ENCODE assay signal across 1 cellular context in genomic region chr6:106857771-106858652, GRCh38.
A peak's percentile ranks its signal among the peaks of the same experiment; 100 is the strongest.
TF ChIP-seq lines count a peak whose summit lies in the region.

No MANE protein-coding gene starts in this region.

TF ChIP-seq in K562, 482 proteins besides CTCF, POLR2A, EP300 and RAD21 (continued from another document):
- TF ChIP-seq ZKSCAN8 (CRISPR knock-in tag; IDR thresholded peaks at IDR 0.05), result 0 out of 2 replicates have a peak, but pooled peaks have one; percentile 60
- no peak for TF ChIP-seq MECOM (CRISPR knock-in tag; IDR thresholded peaks at IDR 0.05)
- TF ChIP-seq RBM39 (optimal IDR thresholded peaks at IDR 0.05; ENCODE audit: low read depth, low read length), result no peak
- no peak for TF ChIP-seq USF1 (CRISPR knock-in tag; IDR thresholded peaks at IDR 0.05)
- TF ChIP-seq ZNF518B (CRISPR knock-in tag; IDR thresholded peaks at IDR 0.05), result no peak
- 0 out of 2 replicates have a peak, but pooled peaks have one; percentile 7 for TF ChIP-seq ZNF395 (CRISPR knock-in tag; IDR thresholded peaks at IDR 0.05)
- 0 out of 2 replicates have a peak, but pooled peaks have one; percentile 60 for TF ChIP-seq NFRKB (IDR thresholded peaks at IDR 0.05; ENCODE audit: low read depth)
- TF ChIP-seq SRSF7 (optimal IDR thresholded peaks at IDR 0.05; ENCODE audit: low read depth, low read length), result no peak
- no peak for TF ChIP-seq ZNF551 (CRISPR knock-in tag; IDR thresholded peaks at IDR 0.05)
- no peak for TF ChIP-seq NR2C2 (CRISPR knock-in tag; IDR thresholded peaks at IDR 0.05)
- peak; percentile 42; the same call in 1 of the 2 replicates for TF ChIP-seq NR2C2 (tag; IDR thresholded peaks at IDR 0.05)
- TF ChIP-seq FOXP1 (CRISPR knock-in tag; IDR thresholded peaks at IDR 0.05), result no peak
- no peak for TF ChIP-seq LCOR (CRISPR knock-in tag; IDR thresholded peaks at IDR 0.05)
- 0 out of 2 replicates have a peak, but pooled peaks have one; percentile 10 for TF ChIP-seq HINFP (tag; conservative IDR thresholded peaks at IDR 0.05; ENCODE audit: low read depth)
- TF ChIP-seq MLLT1 (IDR thresholded peaks at IDR 0.05), result 0 out of 4 replicates have a peak, but pooled peaks of 1 of the 2 experiments have one; percentile 42
- 0 out of 2 replicates have a peak, but pooled peaks have one; percentile 33 for TF ChIP-seq CUX1 (CRISPR knock-in tag; IDR thresholded peaks at IDR 0.05)
- 0 out of 2 replicates have a peak, but pooled peaks have one; percentile 43 for TF ChIP-seq CREB3 (tag; conservative IDR thresholded peaks at IDR 0.05; ENCODE audit: low read depth)
- 0 out of 2 replicates have a peak, but pooled peaks have one; percentile 62 for TF ChIP-seq ZNF644 (tag; IDR thresholded peaks at IDR 0.05; ENCODE audit: low read depth)
- no peak for TF ChIP-seq GTF3C2 (IDR thresholded peaks at IDR 0.05; ENCODE audit: borderline replicate concordance, extremely low read depth, insufficient read length)
- no peak for TF ChIP-seq CAMTA2 (CRISPR knock-in tag; conservative IDR thresholded peaks at IDR 0.05)
